Comparison of ENCODE assay signal across 23 cellular contexts in genomic region chr1:228074954-228075730, GRCh38. TPM values are rescaled to one million over a fixed set of nuclear protein-coding genes. Genes with fewer than 3 reads are reported as not detected.
A peak's percentile ranks its signal among the peaks of the same experiment; 100 is the strongest.
DNase-seq lines count a peak whose midpoint lies in the region; ATAC-seq, FAIRE-seq and TF ChIP-seq lines count a peak whose summit lies in the region.
"Had no signal": no experiment of that assay in that cellular context is flagged by ENCODE, and none has a peak within 500 bp of the region (broad histone marks: within the 10 kb centered on the region; RNA-seq: fewer than 3 reads in every experiment).

No MANE protein-coding gene starts in this region.

- TF ChIP-seq RAD21 in HepG2 (CRISPR knock-in tag; IDR thresholded peaks at IDR 0.05): no peak

- H3K36me3 Mint-ChIP-seq in activated T-cell treated with anti-CD3 and anti-CD28 coated beads, Interleukin-2, amount 50 U/mL, for 4 hours (ENCODE audit: insufficient read depth): no peaks in the 10 kb centered on the region
- H3K36me3 Mint-ChIP-seq: activated naive CD4-positive, alpha-beta T cell treated with anti-CD3 and anti-CD28 coated beads, Interleukin-2, amount 50 U/mL, for 24 hours had no signal

- H3K27me3 Mint-ChIP-seq in activated T-cell treated with anti-CD3 and anti-CD28 coated beads, Interleukin-2, amount 50 U/mL, for 4 hours (ENCODE audit: low read depth): no peaks in the 10 kb centered on the region
- H3K27me3 Mint-ChIP-seq: activated naive CD4-positive, alpha-beta T cell treated with anti-CD3 and anti-CD28 coated beads, Interleukin-2, amount 50 U/mL, for 24 hours; CD4-positive, alpha-beta T cell; stimulated activated naive B cell treated with anti-CD40 and anti-IgM and Interleukin-4, amounts not matched to agents 10 μg/mL and 1 μg/mL and 100 μg/mL, for 72 hours had no signal

- H3K27me3 ChIP-seq in adrenal gland (no peaks in the 10 kb centered on the region), HepG2 (ENCODE audit: control insufficient read depth in 1 of 2, insufficient read depth in 2 of 2, low read length in 2 of 2) (peaks cover 9 to 23% of the 10 kb centered on the region in 2 experiments; a peak in 3 of 5 replicates), aorta (ENCODE audit: control insufficient read depth in 1 of 2, insufficient read depth in 2 of 2, low read length in 1 of 2) (no peaks in the 10 kb centered on the region)
- H3K27me3 ChIP-seq: tibial nerve had no signal

- no peaks in the 10 kb centered on the region for H3K4me1 ChIP-seq in adrenal gland (replicated peaks in 1 of 2)
- H3K4me1 ChIP-seq in HepG2 (ENCODE audit: insufficient read depth, low read length): no peaks in the 10 kb centered on the region
- H3K4me1 ChIP-seq in aorta (ENCODE audit: control insufficient read depth in 1 of 2, insufficient read depth in 2 of 2, low read length in 2 of 2): no peaks in the 10 kb centered on the region

- FAIRE-seq in HepG2 (lab: Jason Lieb, UNC): no peak
- FAIRE-seq: colon had no signal

- peaks cover 4% of the 10 kb centered on the region for H3K4me1 Mint-ChIP-seq in activated T-cell treated with anti-CD3 and anti-CD28 coated beads, Interleukin-2, amount 50 U/mL, for 4 hours (ENCODE audit: low read depth)

- no peak overlapping the region for H3K4me3 Mint-ChIP-seq in activated T-cell treated with anti-CD3 and anti-CD28 coated beads, Interleukin-2, amount 50 U/mL, for 4 hours
- H3K4me3 Mint-ChIP-seq: activated naive CD4-positive, alpha-beta T cell treated with anti-CD3 and anti-CD28 coated beads, Interleukin-2, amount 50 U/mL, for 24 hours; CD4-positive, alpha-beta T cell; stimulated activated naive B cell treated with anti-CD40 and anti-IgM and Interleukin-4, amounts not matched to agents 10 μg/mL and 1 μg/mL and 100 μg/mL, for 72 hours had no signal

- 37 to 49% (median 41%) methylated on average over 7 to 18 of the region's 18 CpGs for WGBS in adrenal gland, 4 donors
- WGBS in HepG2 (ENCODE audit: low lambda C conversion rate): 20% methylated on average over 9 of the region's 18 CpGs
- 41 to 43% methylated on average over 18 of the region's 18 CpGs for whole genome bisulfite sequencing in aorta, 2 donors

- no peaks in the 10 kb centered on the region for H3K9me3 Mint-ChIP-seq in activated T-cell treated with anti-CD3 and anti-CD28 coated beads, Interleukin-2, amount 50 U/mL, for 4 hours
- H3K9me3 Mint-ChIP-seq: activated naive CD4-positive, alpha-beta T cell treated with anti-CD3 and anti-CD28 coated beads, Interleukin-2, amount 50 U/mL, for 24 hours; CD4-positive, alpha-beta T cell; stimulated activated naive B cell treated with anti-CD40 and anti-IgM and Interleukin-4, amounts not matched to agents 10 μg/mL and 1 μg/mL and 100 μg/mL, for 72 hours had no signal

- TF ChIP-seq EP300 in HepG2 (IDR thresholded peaks at IDR 0.05; ENCODE audit: low read depth in 2 of 2, low read length in 2 of 2): no peak
- no peak for TF ChIP-seq EP300 in HepG2 (CRISPR knock-in tag; IDR thresholded peaks at IDR 0.05; ENCODE audit: borderline replicate concordance)

- H3K27ac ChIP-seq in adrenal gland: no peak overlapping the region
- no peak overlapping the region for H3K27ac ChIP-seq in HepG2 (ENCODE audit: extremely low read length, insufficient read depth, low read length)
- no peak overlapping the region for H3K27ac ChIP-seq in aorta (ENCODE audit: low read depth in 1 of 2, low read length in 2 of 2)
- H3K27ac ChIP-seq: KMS-11, SK-N-MC, tibial nerve had no signal

- no peak overlapping the region for H3K9ac ChIP-seq in HepG2 (ENCODE audit: insufficient read depth, low read depth, low read length)
- H3K9ac ChIP-seq: KMS-11 had no signal

- H3K4me2 ChIP-seq in HepG2 (ENCODE audit: low read depth, low read length): no peak overlapping the region
- H3K4me2 ChIP-seq: KMS-11 had no signal

- CTCF ChIA-PET in HepG2 (lab: Yijun Ruan, JAX; ENCODE audit: low intra/inter-chr PET ratio, low total read pairs): no interaction called here

- no peak for ATAC-seq in activated T-cell treated with anti-CD3 and anti-CD28 coated beads, Interleukin-2, amount 50 U/mL, for 4 hours
- ATAC-seq in HepG2: no peak
- no peak for ATAC-seq in aorta (ENCODE audit: low FRiP score)
- ATAC-seq: stimulated activated naive B cell treated with anti-CD40 and anti-IgM and Interleukin-4, amounts not matched to agents 10 μg/mL and 1 μg/mL and 100 μg/mL, for 72 hours had no signal

- POLR2A ChIA-PET in HepG2 (lab: Yijun Ruan, JAX): no interaction called here

- no peaks in the 10 kb centered on the region; the same call in 1 of the 2 replicates for H4K20me1 ChIP-seq in HepG2 (ENCODE audit: insufficient read depth, low read length)

- H3K36me3 ChIP-seq in adrenal gland (replicated peaks in 1 of 2): no peaks in the 10 kb centered on the region
- H3K36me3 ChIP-seq in HepG2 (replicated peaks in 1 of 2; ENCODE audit: control insufficient read depth in 1 of 2, insufficient read depth in 2 of 2, low read length in 2 of 2): no peaks in the 10 kb centered on the region
- H3K36me3 ChIP-seq in aorta (ENCODE audit: control insufficient read depth in 1 of 2, insufficient read depth in 2 of 2, low read length in 1 of 2): no peaks in the 10 kb centered on the region
- H3K36me3 ChIP-seq: tibial nerve had no signal

- no peak overlapping the region for H2AFZ ChIP-seq in HepG2 (ENCODE audit: low read length)

- in situ Hi-C loops in HepG2 (cut with HindIII; ENCODE audit: extremely low pct_ligation_motif_present, low pct_unique_long_range_greater_than_20kb): loop anchor here (5.0 kb wide), 1 partner anchor 73 kb away; no protein-coding TSS in a partner anchor
- in situ Hi-C loops in GM13977 (cut with MboI; ENCODE audit: low pct_unique_long_range_greater_than_20kb, low sequenced_read_pairs, unreplicated experiment): no loop called here

- H3K9me3 ChIP-seq in adrenal gland (replicated peaks in 1 of 3) (no peaks in the 10 kb centered on the region), HepG2 (ENCODE audit: low read length) (no peaks in the 10 kb centered on the region), aorta (ENCODE audit: control insufficient read depth, low read length) (no peaks in the 10 kb centered on the region)
- H3K9me3 ChIP-seq: tibial nerve had no signal

- no TSS peak for BruUV-seq in HepG2 (replicated peaks; lab: Mats Ljungman, UMichigan)

- H3K79me2 ChIP-seq in HepG2 (ENCODE audit: insufficient read depth, low read length): no peaks in the 10 kb centered on the region

- H3K4me3 ChIP-seq in adrenal gland (no peak overlapping the region), HepG2 (replicated peaks in 1 of 3; ENCODE audit: insufficient read depth in 1 of 3, low read depth in 2 of 3, low read length in 3 of 3) (no peak overlapping the region), aorta (ENCODE audit: low read length in 2 of 2) (no peak overlapping the region)
- H3K4me3 ChIP-seq: SK-N-MC, tibial nerve had no signal

- DNase-seq in activated T-cell treated with anti-CD3 and anti-CD28 coated beads, Interleukin-2, amount 50 U/mL, for 1 hour: peak; percentile 13
- DNase-seq in activated T-cell treated with anti-CD3 and anti-CD28 coated beads, Interleukin-2, amount 50 U/mL, for 4 hours: no peak
- DNase-seq in adrenal gland: peak in 4 of 7 donors; percentile 22 to 41 (median 29)
- no peak for DNase-seq in HepG2 (ENCODE audit: low spot score)
- DNase-seq in aorta: peak; percentile 45 to 72
- no peak for DNase-seq in GM13977 (ENCODE audit: low spot score)
- DNase-seq in stimulated activated CD4-positive, alpha-beta T cell treated with anti-CD3 and anti-CD28 coated beads, Interleukin-4, amount 100 ng/mL, for 4 hours: no peak
- DNase-seq in cerebellar cortex (ENCODE audit: low spot score): no peak
- DNase-seq: activated CD4-positive, alpha-beta T cell treated with anti-CD3 and anti-CD28 coated beads for 1 hour; CD4-positive, alpha-beta T cell; DND-41; GOT3; islet precursor cell; midbrain; NCI-H1048; NCI-H2081 treated with DMSO at 0.1 percent for 48 hours; NCI-H524; stimulated activated naive B cell treated with anti-CD40 and anti-IgM and Interleukin-4, amounts not matched to agents 10 μg/mL and 1 μg/mL and 100 μg/mL, for 72 hours had no signal

- no peak for TF ChIP-seq CTCF in adrenal gland (IDR thresholded peaks at IDR 0.05)
- no peak for TF ChIP-seq CTCF in HepG2 (CRISPR knock-in tag; IDR thresholded peaks at IDR 0.05)
- TF ChIP-seq CTCF in GM13977 (IDR thresholded peaks at IDR 0.05; ENCODE audit: extremely low read depth, insufficient read depth, missing control alignments): no peak

- intact Hi-C loops in adrenal gland (cut with DNase I) (no loop called here), HepG2 (cut with micrococcal nuclease; ENCODE audit: unreplicated experiment) (loop anchor here (1.0 kb wide), 1 partner anchor 76 kb away; no protein-coding TSS in a partner anchor), aorta (cut with DNase I) (no loop called here)

- TF ChIP-seq POLR2A in adrenal gland (IDR thresholded peaks at IDR 0.05) (no peak), HepG2 (IDR thresholded peaks at IDR 0.05; ENCODE audit: insufficient read depth in 1 of 2, low read depth in 2 of 2, low read length in 2 of 2) (no peak)

RNA-seq across cellular contexts. Expression of gene ARF1, which starts 7.4 kb away (rescaled TPM):
- 100 to 1,000 TPM; 404 to 411 (median 408) TPM for total RNA-seq in activated T-cell treated with anti-CD3 and anti-CD28 coated beads, Interleukin-2, amount 50 U/mL, for 4 hours
- total RNA-seq in adrenal gland: 100 to 1,000 TPM; 345 to 611 (median 381) TPM
- 100 to 1,000 TPM; 274 to 510 (median 384) TPM for polyA plus RNA-seq in adrenal gland
- total RNA-seq in HepG2 (2016; rRNA removed; fragmentation: Illumina TruSeq; extraction: Trizol): 186 and 210 TPM in 2 replicates
- 81.7 and 86.1 TPM in 2 replicates for total RNA-seq in HepG2 (2016; cell fraction: cytosol; rRNA removed; fragmentation: Illumina TruSeq; extraction: Trizol; ENCODE audit: low read depth)
- total RNA-seq in HepG2 (2016; cell fraction: insoluble cytoplasmic fraction; rRNA removed; fragmentation: Illumina TruSeq; extraction: Trizol): 189 and 192 TPM in 2 replicates
- total RNA-seq in HepG2 (2016; cell fraction: membrane; rRNA removed; fragmentation: Illumina TruSeq; extraction: Trizol): 147 and 149 TPM in 2 replicates
- total RNA-seq in HepG2 (2016; cell fraction: nucleus; rRNA removed; fragmentation: Illumina TruSeq; extraction: Trizol): 107 and 112 TPM in 2 replicates
- 327 and 337 TPM in 2 replicates for polyA plus RNA-seq in HepG2 (2011; rRNA removed)
- 324 and 458 TPM in 2 replicates for polyA plus RNA-seq in HepG2 (2011; cell fraction: cytosol; rRNA removed)
- 231 and 250 TPM in 2 replicates for polyA plus RNA-seq in HepG2 (2011; cell fraction: nucleus; rRNA removed)
- 231 and 263 TPM in 2 replicates for polyA plus RNA-seq in HepG2 (2012)
- 82.3 and 83.9 TPM in 2 replicates for polyA plus RNA-seq in HepG2 (2016; cell fraction: cytosol; fragmentation: Illumina TruSeq; extraction: Trizol; ENCODE audit: low read depth)
- polyA plus RNA-seq in HepG2 (2016; cell fraction: insoluble cytoplasmic fraction; fragmentation: Illumina TruSeq; extraction: Trizol; ENCODE audit: low read depth): 300 and 336 TPM in 2 replicates
- polyA plus RNA-seq in HepG2 (2016; cell fraction: membrane; fragmentation: Illumina TruSeq; extraction: Trizol; ENCODE audit: low read depth): 127 and 132 TPM in 2 replicates
- polyA plus RNA-seq in HepG2 (2016; cell fraction: nucleus; fragmentation: Illumina TruSeq; extraction: Trizol; ENCODE audit: insufficient read depth, low read depth): 254 and 261 TPM in 2 replicates
- polyA minus RNA-seq in HepG2 (2011; rRNA and poly(A)+ RNA removed; ENCODE audit: low replicate concordance): 586 and 708 TPM in 2 replicates
- polyA minus RNA-seq in HepG2 (2011; cell fraction: cytosol; rRNA and poly(A)+ RNA removed): 237 and 248 TPM in 2 replicates
- 85.8 and 86.9 TPM in 2 replicates for polyA minus RNA-seq in HepG2 (2011; cell fraction: nucleus; rRNA and poly(A)+ RNA removed)
- total RNA-seq in aorta: 100 to 1,000 TPM; 291 to 356 TPM
- 100 to 1,000 TPM; 232 to 349 TPM for polyA plus RNA-seq in aorta

RNA-seq across cellular contexts. Expression of gene C1orf35, which starts 28.0 kb away (rescaled TPM):
- 10 to 100 TPM; 41.0 to 41.9 (median 41.7) TPM for total RNA-seq in activated T-cell treated with anti-CD3 and anti-CD28 coated beads, Interleukin-2, amount 50 U/mL, for 4 hours
- total RNA-seq in adrenal gland (10 to 100 TPM in 6 of 8 donors, 1 to 10 TPM in 2; 8.0 to 24.8 (median 15.4) TPM), HepG2 (2016; rRNA removed; fragmentation: Illumina TruSeq; extraction: Trizol) (14.2 and 19.3 TPM in 2 replicates), aorta (10 to 100 TPM in 1 of 2 donors, 1 to 10 TPM in 1; 7.9 to 11.4 TPM)
- polyA plus RNA-seq in adrenal gland (10 to 100 TPM in 2 of 3 donors, 1 to 10 TPM in 1; 5.0 to 42.0 (median 36.0) TPM), HepG2 (2011; rRNA removed) (8.1 and 8.8 TPM in 2 replicates), aorta (10 to 100 TPM in 1 of 2 donors, 1 to 10 TPM in 1; 3.6 to 36.2 TPM)
- 3.6 and 3.9 TPM in 2 replicates for total RNA-seq in HepG2 (2016; cell fraction: cytosol; rRNA removed; fragmentation: Illumina TruSeq; extraction: Trizol; ENCODE audit: low read depth)
- 12.7 and 19.3 TPM in 2 replicates for total RNA-seq in HepG2 (2016; cell fraction: insoluble cytoplasmic fraction; rRNA removed; fragmentation: Illumina TruSeq; extraction: Trizol)
- 5.2 and 7.7 TPM in 2 replicates for total RNA-seq in HepG2 (2016; cell fraction: membrane; rRNA removed; fragmentation: Illumina TruSeq; extraction: Trizol)
- total RNA-seq in HepG2 (2016; cell fraction: nucleus; rRNA removed; fragmentation: Illumina TruSeq; extraction: Trizol): 10.2 and 14.8 TPM in 2 replicates
- 5.5 and 9.0 TPM in 2 replicates for polyA plus RNA-seq in HepG2 (2011; cell fraction: cytosol; rRNA removed)
- 34.5 and 36.2 TPM in 2 replicates for polyA plus RNA-seq in HepG2 (2011; cell fraction: nucleus; rRNA removed)
- 6.8 and 7.0 TPM in 2 replicates for polyA plus RNA-seq in HepG2 (2012)
- polyA plus RNA-seq in HepG2 (2016; cell fraction: cytosol; fragmentation: Illumina TruSeq; extraction: Trizol; ENCODE audit: low read depth): 2.9 and 3.3 TPM in 2 replicates
- polyA plus RNA-seq in HepG2 (2016; cell fraction: insoluble cytoplasmic fraction; fragmentation: Illumina TruSeq; extraction: Trizol; ENCODE audit: low read depth): 14.4 and 15.4 TPM in 2 replicates
- polyA plus RNA-seq in HepG2 (2016; cell fraction: membrane; fragmentation: Illumina TruSeq; extraction: Trizol; ENCODE audit: low read depth): 4.2 TPM in 2 replicates
- polyA plus RNA-seq in HepG2 (2016; cell fraction: nucleus; fragmentation: Illumina TruSeq; extraction: Trizol; ENCODE audit: insufficient read depth, low read depth): 35.0 and 36.9 TPM in 2 replicates
- 3.9 and 4.2 TPM in 2 replicates for polyA minus RNA-seq in HepG2 (2011; rRNA and poly(A)+ RNA removed; ENCODE audit: low replicate concordance)
- 1.2 and 2.6 TPM in 2 replicates for polyA minus RNA-seq in HepG2 (2011; cell fraction: cytosol; rRNA and poly(A)+ RNA removed)
- 2.7 and 3.4 TPM in 2 replicates for polyA minus RNA-seq in HepG2 (2011; cell fraction: nucleus; rRNA and poly(A)+ RNA removed)

RNA-seq across cellular contexts. Expression of gene MRPL55, which starts 34.0 kb away (rescaled TPM):
- 10 to 100 TPM; 82.3 to 93.0 (median 89.5) TPM for total RNA-seq in activated T-cell treated with anti-CD3 and anti-CD28 coated beads, Interleukin-2, amount 50 U/mL, for 4 hours
- total RNA-seq in adrenal gland (100 to 1,000 TPM in 2 of 8 donors, 10 to 100 TPM in 6; 56.4 to 120 (median 70.8) TPM), HepG2 (2016; rRNA removed; fragmentation: Illumina TruSeq; extraction: Trizol) (92.9 and 97.9 TPM in 2 replicates), aorta (10 to 100 TPM; 27.4 to 35.4 TPM)
- polyA plus RNA-seq in adrenal gland (100 to 1,000 TPM in 2 of 3 donors, 10 to 100 TPM in 1; 25.1 to 309 (median 303) TPM), HepG2 (2011; rRNA removed) (58.6 and 74.8 TPM in 2 replicates), aorta (100 to 1,000 TPM in 1 of 2 donors, 10 to 100 TPM in 1; 41.8 to 152 TPM)
- total RNA-seq in HepG2 (2016; cell fraction: cytosol; rRNA removed; fragmentation: Illumina TruSeq; extraction: Trizol; ENCODE audit: low read depth): 49.0 and 60.3 TPM in 2 replicates
- 86.6 and 104 TPM in 2 replicates for total RNA-seq in HepG2 (2016; cell fraction: insoluble cytoplasmic fraction; rRNA removed; fragmentation: Illumina TruSeq; extraction: Trizol)
- total RNA-seq in HepG2 (2016; cell fraction: membrane; rRNA removed; fragmentation: Illumina TruSeq; extraction: Trizol): 54.0 and 72.4 TPM in 2 replicates
- 52.4 and 56.0 TPM in 2 replicates for total RNA-seq in HepG2 (2016; cell fraction: nucleus; rRNA removed; fragmentation: Illumina TruSeq; extraction: Trizol)
- 43.3 and 107 TPM in 2 replicates for polyA plus RNA-seq in HepG2 (2011; cell fraction: cytosol; rRNA removed)
- polyA plus RNA-seq in HepG2 (2011; cell fraction: nucleus; rRNA removed): 195 and 229 TPM in 2 replicates
- 31.6 and 40.6 TPM in 2 replicates for polyA plus RNA-seq in HepG2 (2012)
- polyA plus RNA-seq in HepG2 (2016; cell fraction: cytosol; fragmentation: Illumina TruSeq; extraction: Trizol; ENCODE audit: low read depth): 37.6 and 50.2 TPM in 2 replicates
- polyA plus RNA-seq in HepG2 (2016; cell fraction: insoluble cytoplasmic fraction; fragmentation: Illumina TruSeq; extraction: Trizol; ENCODE audit: low read depth): 96.5 and 99.2 TPM in 2 replicates
- polyA plus RNA-seq in HepG2 (2016; cell fraction: membrane; fragmentation: Illumina TruSeq; extraction: Trizol; ENCODE audit: low read depth): 41.3 and 57.8 TPM in 2 replicates
- 81.1 and 106 TPM in 2 replicates for polyA plus RNA-seq in HepG2 (2016; cell fraction: nucleus; fragmentation: Illumina TruSeq; extraction: Trizol; ENCODE audit: insufficient read depth, low read depth)
- 52.6 and 85.2 TPM in 2 replicates for polyA minus RNA-seq in HepG2 (2011; rRNA and poly(A)+ RNA removed; ENCODE audit: low replicate concordance)
- 25.1 and 31.5 TPM in 2 replicates for polyA minus RNA-seq in HepG2 (2011; cell fraction: cytosol; rRNA and poly(A)+ RNA removed)
- 29.2 and 32.2 TPM in 2 replicates for polyA minus RNA-seq in HepG2 (2011; cell fraction: nucleus; rRNA and poly(A)+ RNA removed)

Comparison
In these comparisons a context has a peak if more than half of its experiments do, and no peak if none do; other contexts are left out.
1. DNase-seq: peak in activated T-cell treated with anti-CD3 and anti-CD28 coated beads, Interleukin-2, amount 50 U/mL, for 1 hour (single experiment), adrenal gland (4 of 7) and aorta (2 of 2); none in activated T-cell treated with anti-CD3 and anti-CD28 coated beads, Interleukin-2, amount 50 U/mL, for 4 hours (single experiment), HepG2 (single experiment), GM13977 (single experiment), stimulated activated CD4-positive, alpha-beta T cell treated with anti-CD3 and anti-CD28 coated beads, Interleukin-4, amount 100 ng/mL, for 4 hours (0 of 2) and cerebellar cortex (single experiment).